Comparison of ENCODE assay signal across 16 cellular contexts in the genomic region with DNA sequence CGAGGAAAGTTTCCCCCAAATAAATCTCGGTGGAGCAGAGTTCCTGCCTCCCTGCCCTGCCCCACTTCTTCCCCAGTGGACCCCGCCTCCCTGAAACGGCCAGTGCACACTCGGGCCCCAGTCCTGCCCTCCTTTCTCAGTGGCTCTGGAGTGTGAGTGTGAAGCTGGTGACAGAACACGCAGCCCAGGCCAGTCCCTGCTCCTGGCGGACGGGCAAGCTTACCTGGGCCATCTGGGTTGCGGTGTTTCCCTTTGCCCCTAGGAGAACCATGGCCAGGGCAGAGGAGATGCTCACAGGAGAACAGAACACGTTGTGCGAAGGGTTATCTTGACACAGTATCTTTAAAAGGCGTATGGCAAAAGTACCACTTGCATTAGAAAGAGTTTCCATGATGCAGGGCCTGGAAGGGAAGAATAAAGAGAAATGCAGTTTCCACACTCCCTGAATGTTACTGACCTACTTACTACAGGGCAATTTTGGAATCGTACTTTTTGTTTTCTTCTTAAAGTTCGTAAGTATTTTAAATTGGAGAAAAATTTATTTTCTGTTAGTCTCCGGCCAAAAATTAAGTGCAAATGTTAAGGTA. TPM values are rescaled to one million over a fixed set of nuclear protein-coding genes. Genes with fewer than 3 reads are reported as not detected.
DNase-seq lines count a peak whose midpoint lies in the region; ATAC-seq and TF ChIP-seq lines count a peak whose summit lies in the region.
"Had no signal": no experiment of that assay in that cellular context is flagged by ENCODE, and none has a peak within 500 bp of the region (broad histone marks: within the 10 kb centered on the region; RNA-seq: fewer than 3 reads in every experiment).

No MANE protein-coding gene starts in this region.

- no peak for DNase-seq in activated CD4-positive, alpha-beta T cell treated with anti-CD3 and anti-CD28 coated beads for 36 hours
- no peak for DNase-seq in activated CD4-positive, alpha-beta T cell treated with anti-CD3 and anti-CD28 coated beads, Interleukin-2, amount 50 U/mL, for 1 hour
- DNase-seq in WTC11 (ENCODE audit: low spot score) = no peak
- DNase-seq in fibroblast of peridontal ligament (ENCODE audit: extremely low read depth) = peak; percentile 17
- DNase-seq in stimulated activated naive CD8-positive, alpha-beta T cell treated with anti-CD3 and anti-CD28 coated beads, Interleukin-15, Interleukin-2, amounts not matched to agents 100 U/mL and 50 U/mL, for 24 hours = peak; percentile 23
- no peak for DNase-seq in tibial artery
- DNase-seq: cortex of kidney; DND-41; HCEC 1CT; mucosa of descending colon; NCI-H748 treated with DMSO at 0.1 percent for 48 hours; stimulated activated CD4-positive, alpha-beta T cell treated with anti-CD3 and anti-CD28 coated beads, Interleukin-12 subunit alpha, Interleukin-12 subunit beta, amount 100 ng/mL, for 4 hours had no signal

- TF ChIP-seq CTCF in WTC11 (IDR thresholded peaks at IDR 0.05) (no peak), tibial artery (IDR thresholded peaks at IDR 0.05) (no peak)

- H3K36me3 ChIP-seq in tibial artery = peaks cover 0 to 7% (median 4%) of the 10 kb centered on the region in 3 donors

- intact Hi-C loops in activated CD4-positive, alpha-beta T cell treated with anti-CD3 and anti-CD28 coated beads for 36 hours (cut with DNase I, micrococcal nuclease) = loop anchor here (2.0 to 5.0 kb wide), 3 partner anchors 32 to 167 kb away; a partner anchor contains a TSS
- intact Hi-C loops in tibial artery (cut with DNase I; ENCODE audit: low total_unique reads) = no loop called here

- H3K27ac Mint-ChIP-seq in activated CD4-positive, alpha-beta T cell treated with anti-CD3 and anti-CD28 coated beads for 36 hours = peak overlapping the region; percentile 93
- H3K27ac Mint-ChIP-seq in WTC11 = 0 out of 2 replicates have a peak overlapping the region, but pooled peaks have one; percentile 80

- H3K27me3 ChIP-seq in tibial artery = no peaks in the 10 kb centered on the region
- H3K27me3 ChIP-seq: heart right ventricle had no signal

- H3K4me1 Mint-ChIP-seq in activated CD4-positive, alpha-beta T cell treated with anti-CD3 and anti-CD28 coated beads for 36 hours = peaks cover 48% of the 10 kb centered on the region
- peaks cover 25% of the 10 kb centered on the region for H3K4me1 Mint-ChIP-seq in WTC11

- no peaks in the 10 kb centered on the region for H3K9me3 ChIP-seq in tibial artery
- H3K9me3 ChIP-seq: A549, heart right ventricle, mucosa of descending colon had no signal

- H3K4me3 Mint-ChIP-seq in activated CD4-positive, alpha-beta T cell treated with anti-CD3 and anti-CD28 coated beads for 36 hours = peak overlapping the region; percentile 91
- peak overlapping the region; percentile 16; the same call in 1 of the 2 replicates for H3K4me3 Mint-ChIP-seq in WTC11

- ATAC-seq in activated CD4-positive, alpha-beta T cell treated with anti-CD3 and anti-CD28 coated beads for 36 hours = no peak
- ATAC-seq in WTC11 (no peak), GM18873 (IDR thresholded peaks at IDR 0.05; ENCODE audit: low FRiP score, unreplicated experiment) (no peak), HG03097 (IDR thresholded peaks at IDR 0.05; ENCODE audit: low FRiP score, unreplicated experiment) (no peak)
- peak; percentile 30 for ATAC-seq in stimulated activated naive CD8-positive, alpha-beta T cell treated with anti-CD3 and anti-CD28 coated beads, Interleukin-15, Interleukin-2, amounts not matched to agents 100 U/mL and 50 U/mL, for 24 hours
- ATAC-seq: A549, mucosa of descending colon had no signal

- no peak overlapping the region for H3K27ac ChIP-seq in tibial artery

- H3K9me3 Mint-ChIP-seq in activated CD4-positive, alpha-beta T cell treated with anti-CD3 and anti-CD28 coated beads for 36 hours (ENCODE audit: low read depth) = no peaks in the 10 kb centered on the region
- no peaks in the 10 kb centered on the region for H3K9me3 Mint-ChIP-seq in WTC11

- H3K4me3 ChIP-seq in tibial artery = no peak overlapping the region
- H3K4me3 ChIP-seq: A549, mucosa of descending colon had no signal

- CTCF ChIA-PET in activated CD4-positive, alpha-beta T cell treated with anti-CD3 and anti-CD28 coated beads for 36 hours (lab: Charles Lee) = interaction anchor here (0.8 to 4.9 kb wide), 13 partner anchors 11 to 109 kb away, joined by 3 to 34 read pairs (median 4); a partner anchor contains a TSS
- CTCF ChIA-PET in WTC11 (lab: Charles Lee) = interaction anchor here (0.8 to 2.5 kb wide), 4 partner anchors 23 to 53 kb away, joined by 3 to 9 read pairs (median 4); no protein-coding TSS in a partner anchor

- POLR2A ChIA-PET in activated CD4-positive, alpha-beta T cell treated with anti-CD3 and anti-CD28 coated beads for 36 hours (lab: Charles Lee) = interaction anchor here (0.5 to 2.4 kb wide), 12 partner anchors 31 to 107 kb away, joined by 3 to 10 read pairs (median 4); a partner anchor contains a TSS
- POLR2A ChIA-PET in WTC11 (lab: Charles Lee) = interaction anchor here (0.6 to 0.8 kb wide), 3 partner anchors 24 to 109 kb away, joined by 3 to 8 read pairs (median 3); no protein-coding TSS in a partner anchor

- H3K4me1 ChIP-seq in tibial artery = peaks cover 0 to 25% (median 16%) of the 10 kb centered on the region in 4 donors

- peaks cover 68% of the 10 kb centered on the region for H3K36me3 Mint-ChIP-seq in activated CD4-positive, alpha-beta T cell treated with anti-CD3 and anti-CD28 coated beads for 36 hours (ENCODE audit: low read depth)
- peaks cover 37% of the 10 kb centered on the region for H3K36me3 Mint-ChIP-seq in WTC11

- no peaks in the 10 kb centered on the region for H3K27me3 Mint-ChIP-seq in activated CD4-positive, alpha-beta T cell treated with anti-CD3 and anti-CD28 coated beads for 36 hours
- no peaks in the 10 kb centered on the region; the same call in 1 of the 2 replicates for H3K27me3 Mint-ChIP-seq in WTC11 (ENCODE audit: low read depth)

TF ChIP-seq in WTC11, 78 proteins besides CTCF, POLR2A, EP300 and RAD21 (continues in another document):
- TF ChIP-seq, protein P1, sequence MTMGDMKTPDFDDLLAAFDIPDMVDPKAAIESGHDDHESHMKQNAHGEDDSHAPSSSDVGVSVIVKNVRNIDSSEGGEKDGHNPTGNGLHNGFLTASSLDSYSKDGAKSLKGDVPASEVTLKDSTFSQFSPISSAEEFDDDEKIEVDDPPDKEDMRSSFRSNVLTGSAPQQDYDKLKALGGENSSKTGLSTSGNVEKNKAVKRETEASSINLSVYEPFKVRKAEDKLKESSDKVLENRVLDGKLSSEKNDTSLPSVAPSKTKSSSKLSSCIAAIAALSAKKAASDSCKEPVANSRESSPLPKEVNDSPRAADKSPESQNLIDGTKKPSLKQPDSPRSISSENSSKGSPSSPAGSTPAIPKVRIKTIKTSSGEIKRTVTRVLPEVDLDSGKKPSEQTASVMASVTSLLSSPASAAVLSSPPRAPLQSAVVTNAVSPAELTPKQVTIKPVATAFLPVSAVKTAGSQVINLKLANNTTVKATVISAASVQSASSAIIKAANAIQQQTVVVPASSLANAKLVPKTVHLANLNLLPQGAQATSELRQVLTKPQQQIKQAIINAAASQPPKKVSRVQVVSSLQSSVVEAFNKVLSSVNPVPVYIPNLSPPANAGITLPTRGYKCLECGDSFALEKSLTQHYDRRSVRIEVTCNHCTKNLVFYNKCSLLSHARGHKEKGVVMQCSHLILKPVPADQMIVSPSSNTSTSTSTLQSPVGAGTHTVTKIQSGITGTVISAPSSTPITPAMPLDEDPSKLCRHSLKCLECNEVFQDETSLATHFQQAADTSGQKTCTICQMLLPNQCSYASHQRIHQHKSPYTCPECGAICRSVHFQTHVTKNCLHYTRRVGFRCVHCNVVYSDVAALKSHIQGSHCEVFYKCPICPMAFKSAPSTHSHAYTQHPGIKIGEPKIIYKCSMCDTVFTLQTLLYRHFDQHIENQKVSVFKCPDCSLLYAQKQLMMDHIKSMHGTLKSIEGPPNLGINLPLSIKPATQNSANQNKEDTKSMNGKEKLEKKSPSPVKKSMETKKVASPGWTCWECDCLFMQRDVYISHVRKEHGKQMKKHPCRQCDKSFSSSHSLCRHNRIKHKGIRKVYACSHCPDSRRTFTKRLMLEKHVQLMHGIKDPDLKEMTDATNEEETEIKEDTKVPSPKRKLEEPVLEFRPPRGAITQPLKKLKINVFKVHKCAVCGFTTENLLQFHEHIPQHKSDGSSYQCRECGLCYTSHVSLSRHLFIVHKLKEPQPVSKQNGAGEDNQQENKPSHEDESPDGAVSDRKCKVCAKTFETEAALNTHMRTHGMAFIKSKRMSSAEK (CRISPR knock-in tag; IDR thresholded peaks at IDR 0.05; ENCODE audit: borderline replicate concordance) = no peak
- TF ChIP-seq NR3C1 (CRISPR knock-in tag; conservative IDR thresholded peaks at IDR 0.05; ENCODE audit: low read depth) = no peak
- TF ChIP-seq, protein P2, sequence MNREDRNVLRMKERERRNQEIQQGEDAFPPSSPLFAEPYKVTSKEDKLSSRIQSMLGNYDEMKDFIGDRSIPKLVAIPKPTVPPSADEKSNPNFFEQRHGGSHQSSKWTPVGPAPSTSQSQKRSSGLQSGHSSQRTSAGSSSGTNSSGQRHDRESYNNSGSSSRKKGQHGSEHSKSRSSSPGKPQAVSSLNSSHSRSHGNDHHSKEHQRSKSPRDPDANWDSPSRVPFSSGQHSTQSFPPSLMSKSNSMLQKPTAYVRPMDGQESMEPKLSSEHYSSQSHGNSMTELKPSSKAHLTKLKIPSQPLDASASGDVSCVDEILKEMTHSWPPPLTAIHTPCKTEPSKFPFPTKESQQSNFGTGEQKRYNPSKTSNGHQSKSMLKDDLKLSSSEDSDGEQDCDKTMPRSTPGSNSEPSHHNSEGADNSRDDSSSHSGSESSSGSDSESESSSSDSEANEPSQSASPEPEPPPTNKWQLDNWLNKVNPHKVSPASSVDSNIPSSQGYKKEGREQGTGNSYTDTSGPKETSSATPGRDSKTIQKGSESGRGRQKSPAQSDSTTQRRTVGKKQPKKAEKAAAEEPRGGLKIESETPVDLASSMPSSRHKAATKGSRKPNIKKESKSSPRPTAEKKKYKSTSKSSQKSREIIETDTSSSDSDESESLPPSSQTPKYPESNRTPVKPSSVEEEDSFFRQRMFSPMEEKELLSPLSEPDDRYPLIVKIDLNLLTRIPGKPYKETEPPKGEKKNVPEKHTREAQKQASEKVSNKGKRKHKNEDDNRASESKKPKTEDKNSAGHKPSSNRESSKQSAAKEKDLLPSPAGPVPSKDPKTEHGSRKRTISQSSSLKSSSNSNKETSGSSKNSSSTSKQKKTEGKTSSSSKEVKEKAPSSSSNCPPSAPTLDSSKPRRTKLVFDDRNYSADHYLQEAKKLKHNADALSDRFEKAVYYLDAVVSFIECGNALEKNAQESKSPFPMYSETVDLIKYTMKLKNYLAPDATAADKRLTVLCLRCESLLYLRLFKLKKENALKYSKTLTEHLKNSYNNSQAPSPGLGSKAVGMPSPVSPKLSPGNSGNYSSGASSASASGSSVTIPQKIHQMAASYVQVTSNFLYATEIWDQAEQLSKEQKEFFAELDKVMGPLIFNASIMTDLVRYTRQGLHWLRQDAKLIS (CRISPR knock-in tag; IDR thresholded peaks at IDR 0.05; ENCODE audit: borderline replicate concordance) = no peak

RNA-seq across cellular contexts. Expression of a gene that starts 2.8 kb away (rescaled TPM):
- 100 to 1,000 TPM in 1 of 2 experiments, 10 to 100 TPM in 1; 90.0 to 109 TPM for total RNA-seq in activated CD4-positive, alpha-beta T cell treated with anti-CD3 and anti-CD28 coated beads for 36 hours
- 39.5 to 43.7 TPM (median 41.6 TPM) in 3 replicates for total RNA-seq in WTC11 (2021)

RNA-seq across cellular contexts. Expression of a gene that starts 58.7 kb away (rescaled TPM):
- 100 to 1,000 TPM; 200 to 243 TPM for total RNA-seq in activated CD4-positive, alpha-beta T cell treated with anti-CD3 and anti-CD28 coated beads for 36 hours
- total RNA-seq in WTC11 (2021) = 14.8 to 21.1 TPM (median 16.9 TPM) in 3 replicates

Comparison
In these comparisons a context has a peak if more than half of its experiments do, and no peak if none do; other contexts are left out.
1. DNase-seq: peak in fibroblast of peridontal ligament (single experiment) and stimulated activated naive CD8-positive, alpha-beta T cell treated with anti-CD3 and anti-CD28 coated beads, Interleukin-15, Interleukin-2, amounts not matched to agents 100 U/mL and 50 U/mL, for 24 hours (single experiment); none in activated CD4-positive, alpha-beta T cell treated with anti-CD3 and anti-CD28 coated beads for 36 hours (single experiment), activated CD4-positive, alpha-beta T cell treated with anti-CD3 and anti-CD28 coated beads, Interleukin-2, amount 50 U/mL, for 1 hour (single experiment), WTC11 (single experiment) and tibial artery (0 of 2).